In the genomic region with DNA sequence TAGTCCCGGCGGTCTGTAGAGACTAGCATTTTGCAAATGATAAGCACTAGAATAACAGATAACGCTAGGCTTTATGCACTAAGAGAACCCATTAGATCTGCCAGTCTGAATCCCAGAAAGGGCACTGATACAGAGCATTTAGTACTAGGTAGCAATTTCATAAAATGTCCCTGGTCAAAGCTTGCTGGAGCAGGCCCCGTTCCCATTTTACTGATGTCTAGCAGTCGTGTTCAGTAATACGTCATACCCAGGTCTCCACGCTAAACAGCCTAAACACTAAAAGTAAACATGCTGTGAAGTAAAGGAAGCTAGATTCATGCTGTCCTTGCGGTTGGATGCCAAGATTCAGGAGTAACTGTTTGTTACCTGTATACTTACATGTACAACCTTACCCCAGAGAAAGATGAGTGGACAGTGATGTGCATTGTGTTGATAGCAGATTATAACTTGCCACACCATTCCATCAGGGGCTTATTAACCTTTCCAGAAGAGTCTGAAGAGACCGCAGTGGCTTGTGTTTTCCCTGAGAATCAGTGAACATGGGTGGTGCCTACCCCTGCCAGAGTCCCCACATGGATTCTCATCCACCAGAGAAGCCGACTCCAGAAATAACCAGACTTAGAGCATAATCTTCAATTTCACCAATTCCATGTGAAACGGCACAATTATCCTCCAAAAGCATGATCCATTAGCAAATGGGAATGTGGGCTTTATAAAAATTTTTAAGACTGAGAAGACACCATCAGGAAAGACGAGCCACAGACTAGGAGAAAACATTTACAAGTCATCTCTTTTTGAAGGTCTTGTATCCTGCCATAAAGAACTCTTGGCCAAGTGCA, we compare ENCODE assay signal across 2 cellular contexts.
A peak's percentile ranks its signal among the peaks of the same experiment; 100 is the strongest.
TF ChIP-seq lines count a peak whose summit lies in the region.

No MANE protein-coding gene starts in this region.

TF ChIP-seq in A549, 52 proteins besides CTCF, POLR2A, EP300 and RAD21 (continues in another document):
- TF ChIP-seq NPAS2 (CRISPR knock-in tag; IDR thresholded peaks at IDR 0.05; ENCODE audit: borderline replicate concordance) (no peak), HOXB5 (CRISPR knock-in tag; IDR thresholded peaks at IDR 0.05) (peak; percentile 63; the same call in 1 of the 2 replicates), ATOH8 (CRISPR knock-in tag; IDR thresholded peaks at IDR 0.05; ENCODE audit: low read depth) (peak; percentile 90; the same call in 1 of the 2 replicates), CHD4 (IDR thresholded peaks at IDR 0.05; ENCODE audit: borderline replicate concordance) (no peak), CHD2 (IDR thresholded peaks at IDR 0.05; ENCODE audit: low read length, partially characterized antibody) (no peak), BHLHE40 (IDR thresholded peaks at IDR 0.05; ENCODE audit: low read depth, low read length) (no peak), TP53 (CRISPR knock-in tag; IDR thresholded peaks at IDR 0.05) (peak; percentile 96), REST (IDR thresholded peaks at IDR 0.05) (peak; percentile 26; the same call in 1 of the 2 replicates), GATA3 (IDR thresholded peaks at IDR 0.05; ENCODE audit: borderline replicate concordance) (peak; percentile 49), EHMT2 (IDR thresholded peaks at IDR 0.05; ENCODE audit: low read depth) (no peak), ZSCAN20 (CRISPR knock-in tag; IDR thresholded peaks at IDR 0.05) (no peak; the same call in 1 of the 2 replicates), KDM1A (IDR thresholded peaks at IDR 0.05; ENCODE audit: low read depth) (no peak), PHF8 (IDR thresholded peaks at IDR 0.05; ENCODE audit: borderline replicate concordance, low read depth) (no peak), FOSL2 (IDR thresholded peaks at IDR 0.05) (no peak), FOSL2 (CRISPR knock-in tag; IDR thresholded peaks at IDR 0.05) (peak; percentile 50; the same call in 1 of the 2 replicates), HES2 (IDR thresholded peaks at IDR 0.05) (no peak), HMGXB4 (CRISPR knock-in tag; IDR thresholded peaks at IDR 0.05; ENCODE audit: borderline replicate concordance) (peak; percentile 98), CBX2 (IDR thresholded peaks at IDR 0.05; ENCODE audit: borderline replicate concordance, low read depth) (no peak), SREBF2 (IDR thresholded peaks at IDR 0.05) (no peak), NFE2L2 (conservative IDR thresholded peaks at IDR 0.05; ENCODE audit: low read length) (no peak), RNF2 (IDR thresholded peaks at IDR 0.05; ENCODE audit: borderline replicate concordance, low read depth) (no peak), RFX5 (IDR thresholded peaks at IDR 0.05) (no peak), HOXA7 (CRISPR knock-in tag; IDR thresholded peaks at IDR 0.05) (peak; percentile 99)
- TF ChIP-seq, protein P1, sequence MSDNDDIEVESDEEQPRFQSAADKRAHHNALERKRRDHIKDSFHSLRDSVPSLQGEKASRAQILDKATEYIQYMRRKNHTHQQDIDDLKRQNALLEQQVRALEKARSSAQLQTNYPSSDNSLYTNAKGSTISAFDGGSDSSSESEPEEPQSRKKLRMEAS (IDR thresholded peaks at IDR 0.05) = no peak

TF ChIP-seq in H1, 55 proteins besides CTCF, POLR2A, EP300 and RAD21:
- TF ChIP-seq JUN (IDR thresholded peaks at IDR 0.05; ENCODE audit: low read depth, low read length) (no peak), EGR1 (IDR thresholded peaks at IDR 0.05; ENCODE audit: borderline replicate concordance, low read depth, low read length) (no peak), CHD2 (IDR thresholded peaks at IDR 0.05; ENCODE audit: low read length) (peak; percentile 56; the same call in 1 of the 2 replicates), SP1 (IDR thresholded peaks at IDR 0.05; ENCODE audit: low read depth, low read length) (0 out of 2 replicates have a peak, but pooled peaks have one; percentile 7), CHD7 (IDR thresholded peaks at IDR 0.05; ENCODE audit: insufficient replicate concordance, low read length) (peak; percentile 71), SIRT6 (IDR thresholded peaks at IDR 0.05; ENCODE audit: low read length) (peak; percentile 53), POLR2AphosphoS5 (IDR thresholded peaks at IDR 0.05; ENCODE audit: low read depth, low read length) (peak; percentile 99), GABPA (IDR thresholded peaks at IDR 0.05; ENCODE audit: borderline replicate concordance, insufficient read depth, low read length) (no peak), TAF7 (optimal IDR thresholded peaks at IDR 0.05; ENCODE audit: borderline replicate concordance, low read depth, low read length) (peak; percentile 7), BCL11A (IDR thresholded peaks at IDR 0.05; ENCODE audit: low read depth in 2 of 2, low read length in 2 of 2) (no peak)
- TF ChIP-seq, protein P2, sequence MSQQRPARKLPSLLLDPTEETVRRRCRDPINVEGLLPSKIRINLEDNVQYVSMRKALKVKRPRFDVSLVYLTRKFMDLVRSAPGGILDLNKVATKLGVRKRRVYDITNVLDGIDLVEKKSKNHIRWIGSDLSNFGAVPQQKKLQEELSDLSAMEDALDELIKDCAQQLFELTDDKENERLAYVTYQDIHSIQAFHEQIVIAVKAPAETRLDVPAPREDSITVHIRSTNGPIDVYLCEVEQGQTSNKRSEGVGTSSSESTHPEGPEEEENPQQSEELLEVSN (IDR thresholded peaks at IDR 0.05) = 0 out of 2 replicates have a peak, but pooled peaks have one; percentile 13
- TF ChIP-seq, protein P1 (IDR thresholded peaks at IDR 0.05) = no peak
- TF ChIP-seq, protein P3, sequence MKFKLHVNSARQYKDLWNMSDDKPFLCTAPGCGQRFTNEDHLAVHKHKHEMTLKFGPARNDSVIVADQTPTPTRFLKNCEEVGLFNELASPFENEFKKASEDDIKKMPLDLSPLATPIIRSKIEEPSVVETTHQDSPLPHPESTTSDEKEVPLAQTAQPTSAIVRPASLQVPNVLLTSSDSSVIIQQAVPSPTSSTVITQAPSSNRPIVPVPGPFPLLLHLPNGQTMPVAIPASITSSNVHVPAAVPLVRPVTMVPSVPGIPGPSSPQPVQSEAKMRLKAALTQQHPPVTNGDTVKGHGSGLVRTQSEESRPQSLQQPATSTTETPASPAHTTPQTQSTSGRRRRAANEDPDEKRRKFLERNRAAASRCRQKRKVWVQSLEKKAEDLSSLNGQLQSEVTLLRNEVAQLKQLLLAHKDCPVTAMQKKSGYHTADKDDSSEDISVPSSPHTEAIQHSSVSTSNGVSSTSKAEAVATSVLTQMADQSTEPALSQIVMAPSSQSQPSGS (IDR thresholded peaks at IDR 0.05; ENCODE audit: low read length) = 0 out of 2 replicates have a peak, but pooled peaks have one; percentile 68
- TF ChIP-seq, protein P4, sequence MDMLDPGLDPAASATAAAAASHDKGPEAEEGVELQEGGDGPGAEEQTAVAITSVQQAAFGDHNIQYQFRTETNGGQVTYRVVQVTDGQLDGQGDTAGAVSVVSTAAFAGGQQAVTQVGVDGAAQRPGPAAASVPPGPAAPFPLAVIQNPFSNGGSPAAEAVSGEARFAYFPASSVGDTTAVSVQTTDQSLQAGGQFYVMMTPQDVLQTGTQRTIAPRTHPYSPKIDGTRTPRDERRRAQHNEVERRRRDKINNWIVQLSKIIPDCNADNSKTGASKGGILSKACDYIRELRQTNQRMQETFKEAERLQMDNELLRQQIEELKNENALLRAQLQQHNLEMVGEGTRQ (IDR thresholded peaks at IDR 0.05; ENCODE audit: low read length) = peak; percentile 3; the same call in 1 of the 2 replicates
